15 cellular contexts compared by ENCODE assay signal in genomic region chr15:44532689-44533088, GRCh38. TPM values are rescaled to one million over a fixed set of nuclear protein-coding genes. Genes with fewer than 3 reads are reported as not detected.
A peak's percentile ranks its signal among the peaks of the same experiment; 100 is the strongest.
DNase-seq lines count a peak whose midpoint lies in the region; ATAC-seq, FAIRE-seq and TF ChIP-seq lines count a peak whose summit lies in the region.
"Had no signal": no experiment of that assay in that cellular context is flagged by ENCODE, and none has a peak within 500 bp of the region (broad histone marks: within the 10 kb centered on the region; RNA-seq: fewer than 3 reads in every experiment).

No MANE protein-coding gene starts in this region.

- no peak overlapping the region for H3K4me3 ChIP-seq in coronary artery
- H3K4me3 ChIP-seq: SJCRH30, testis had no signal

- intact Hi-C loops in CD4-positive, alpha-beta T cell (cut with DNase I, micrococcal nuclease) = no loop called here

- H3K36me3 Mint-ChIP-seq in CD4-positive, alpha-beta T cell (ENCODE audit: low read depth) = peaks cover 21% of the 10 kb centered on the region

- ATAC-seq in CD4-positive, alpha-beta T cell (ENCODE audit: poor library complexity) = no peak
- ATAC-seq in foreskin keratinocyte = no peak

- TF ChIP-seq POLR2A in GM12892 (IDR thresholded peaks at IDR 0.05; ENCODE audit: low read depth, low read length) = no peak

- H3K4me1 ChIP-seq in foreskin keratinocyte = peaks cover 7% of the 10 kb centered on the region
- H3K4me1 ChIP-seq: SJCRH30 had no signal

- no peaks in the 10 kb centered on the region for H3K27me3 ChIP-seq in CD4-positive, alpha-beta T cell (ENCODE audit: control insufficient read depth, insufficient read depth, low read length)
- no peaks in the 10 kb centered on the region for H3K27me3 ChIP-seq in foreskin keratinocyte
- H3K27me3 ChIP-seq: SJCRH30, testis had no signal

- no peaks in the 10 kb centered on the region for H3K9me3 Mint-ChIP-seq in CD4-positive, alpha-beta T cell
- H3K9me3 Mint-ChIP-seq: nephron had no signal

- H3K4me3 Mint-ChIP-seq in CD4-positive, alpha-beta T cell = peak overlapping the region; percentile 58

- no peaks in the 10 kb centered on the region for H3K9me3 ChIP-seq in CD4-positive, alpha-beta T cell (ENCODE audit: control insufficient read depth, low read length)
- H3K9me3 ChIP-seq: SJCRH30, testis had no signal

- H3K27ac Mint-ChIP-seq in CD4-positive, alpha-beta T cell = peak overlapping the region; percentile 67
- H3K27ac Mint-ChIP-seq: nephron had no signal

- POLR2A ChIA-PET in CD4-positive, alpha-beta T cell (lab: Charles Lee) = interaction anchor here (1.3 to 2.1 kb wide), 5 partner anchors 14 to 244 kb away, joined by 3 to 6 read pairs (median 4); partner anchors contain the start of genes CTDSPL2 and GOLM2

- H3K4me1 Mint-ChIP-seq in CD4-positive, alpha-beta T cell (ENCODE audit: low read depth) = peaks cover 32% of the 10 kb centered on the region

- no peak for DNase-seq in CD4-positive, alpha-beta T cell
- no peak for DNase-seq in GM12892 (ENCODE audit: insufficient read length)
- peak; percentile 9 for DNase-seq in RPMI7951 (ENCODE audit: low read depth)
- DNase-seq in foreskin keratinocyte = no peak
- DNase-seq in NCI-H2171 treated with DMSO at 0.1 percent for 48 hours (lab: John Stamatoyannopoulos, UW) = no peak
- no peak for DNase-seq in NCI-H146 treated with DMSO at 0.1 percent for 48 hours (lab: John Stamatoyannopoulos, UW; ENCODE audit: unreplicated experiment)
- DNase-seq in NCI-H446 treated with DMSO at 0.1 percent for 48 hours (lab: John Stamatoyannopoulos, UW) = no peak
- DNase-seq in coronary artery (ENCODE audit: low spot score) = no peak
- DNase-seq: Kasumi-1, SJCRH30, testis had no signal

- CTCF ChIA-PET in CD4-positive, alpha-beta T cell (lab: Charles Lee) = interaction anchor here (0.5 to 2.3 kb wide), 4 partner anchors 13 to 145 kb away, joined by 3 to 7 read pairs (median 6); no protein-coding TSS in a partner anchor

- TF ChIP-seq CTCF in CD4-positive, alpha-beta T cell (IDR thresholded peaks at IDR 0.05) = no peak
- TF ChIP-seq CTCF in foreskin keratinocyte (conservative IDR thresholded peaks at IDR 0.05) (peak; percentile 45), coronary artery (IDR thresholded peaks at IDR 0.05) (no peak)

- H3K27me3 Mint-ChIP-seq in CD4-positive, alpha-beta T cell = no peaks in the 10 kb centered on the region

- H3K27ac ChIP-seq in CD4-positive, alpha-beta T cell (ENCODE audit: low read depth, low read length) = peak overlapping the region; percentile 11
- H3K27ac ChIP-seq in foreskin keratinocyte (no peak overlapping the region), coronary artery (no peak overlapping the region)
- H3K27ac ChIP-seq: SJCRH30, testis, VCaP had no signal

- peak; percentile 9 for FAIRE-seq in GM12892 (lab: Jason Lieb, UNC)
- FAIRE-seq: D721Med, GM18507 had no signal

RNA-seq across cellular contexts. Expression of gene EIF3J, which starts 4.3 kb away (rescaled TPM):
- 10 to 100 TPM; 67.6 to 69.2 TPM for total RNA-seq in CD4-positive, alpha-beta T cell
- polyA plus RNA-seq in GM12892 (2012; ENCODE audit: missing spikeins) = 54.6 TPM
- total RNA-seq in RPMI7951 (2014; rRNA removed; shearing (Covaris generic)) = 32.7 and 44.9 TPM in 2 replicates
- 66.2 and 77.2 TPM in 2 replicates for total RNA-seq in foreskin keratinocyte
- polyA plus RNA-seq in foreskin keratinocyte = 59.9 and 72.5 TPM in 2 replicates
